ENCODE assay signal across 1 cellular context in genomic region chr12:45721374-45721773, GRCh38.
TF ChIP-seq lines count a peak whose summit lies in the region.

No MANE protein-coding gene starts in this region.

TF ChIP-seq in neural cell, 6 proteins besides CTCF, POLR2A, EP300 and RAD21:
- no peak for TF ChIP-seq MXI1 (conservative IDR thresholded peaks at IDR 0.05; ENCODE audit: poor library complexity, severe bottlenecking)
- TF ChIP-seq SMC3 (conservative IDR thresholded peaks at IDR 0.05; ENCODE audit: poor library complexity) = no peak
- no peak for TF ChIP-seq EZH2 (IDR thresholded peaks at IDR 0.05; ENCODE audit: borderline replicate concordance, insufficient read depth, low read length, poor library complexity, severe bottlenecking)
- TF ChIP-seq REST (IDR thresholded peaks at IDR 0.05; ENCODE audit: borderline replicate concordance) = no peak
- TF ChIP-seq POLR2AphosphoS5 (IDR thresholded peaks at IDR 0.05) = no peak
- TF ChIP-seq TAF1 (IDR thresholded peaks at IDR 0.05; ENCODE audit: low read depth) = no peak
